Comparison of ENCODE assay signal across 9 cellular contexts in genomic region chr18:78984941-78985784, GRCh38. TPM values are rescaled to one million over a fixed set of nuclear protein-coding genes. Genes with fewer than 3 reads are reported as not detected.
DNase-seq lines count a peak whose midpoint lies in the region; ATAC-seq and TF ChIP-seq lines count a peak whose summit lies in the region.
"Had no signal": no experiment of that assay in that cellular context is flagged by ENCODE, and none has a peak within 500 bp of the region (broad histone marks: within the 10 kb centered on the region; RNA-seq: fewer than 3 reads in every experiment).

No MANE protein-coding gene starts in this region.

- no peak for DNase-seq in GM10266 (ENCODE audit: extremely low spot score)
- no peak for DNase-seq in HCT116 (ENCODE audit: low read depth, low spot score)
- peak; percentile 83 for DNase-seq in NCI-H510A (lab: John Stamatoyannopoulos, UW)
- peak in 2 of 10 donors; percentile 18 to 36 for DNase-seq in dorsolateral prefrontal cortex
- DNase-seq in neuronal stem cell (ENCODE audit: low spot score): no peak
- no peak for DNase-seq in activated naive CD4-positive, alpha-beta T cell (lab: John Stamatoyannopoulos, UW)
- DNase-seq in NCI-H2171 (lab: John Stamatoyannopoulos, UW): no peak

- no peaks in the 10 kb centered on the region for H3K79me2 ChIP-seq in HCT116 (ENCODE audit: insufficient read depth, low read length)

- H2AK5ac ChIP-seq in neuronal stem cell (ENCODE audit: low read depth, low read length): no peak overlapping the region

- H3K36me3 ChIP-seq in HCT116 (ENCODE audit: control insufficient read depth in 1 of 2, insufficient read depth in 2 of 2, low read length in 2 of 2) (no peaks in the 10 kb centered on the region), neuronal stem cell (replicated peaks in 1 of 2; ENCODE audit: control insufficient read depth in 2 of 2, insufficient read depth in 2 of 2, low read length in 2 of 2) (no peaks in the 10 kb centered on the region)
- H3K36me3 ChIP-seq: Peyer's patch had no signal

- H3K18ac ChIP-seq in neuronal stem cell (ENCODE audit: low read length): no peak overlapping the region

- peak; percentile 63 for TF ChIP-seq CTCF in GM10266 (IDR thresholded peaks at IDR 0.05; ENCODE audit: control insufficient read depth, insufficient read depth, low read depth, missing control alignments)
- peak; percentile 12 to 39 (median 32); a peak in 2 of 6 replicates for TF ChIP-seq CTCF in HCT116 (IDR thresholded peaks at IDR 0.05 in 2 of 3, conservative IDR thresholded peaks at IDR 0.05 in 1 of 3; ENCODE audit: borderline replicate concordance in 1 of 3, insufficient read depth in 1 of 3, low read depth in 2 of 3, low read length in 2 of 3)
- peak in 11 of 56 donors; percentile 9 to 19 (median 12) for TF ChIP-seq CTCF in dorsolateral prefrontal cortex (IDR thresholded peaks at IDR 0.05 in 54 of 56, conservative IDR thresholded peaks at IDR 0.05 in 2 of 56; ENCODE audit: low read depth in 1 of 56, partially characterized antibody in 56 of 56)

- CTCF ChIA-PET in HCT116 (lab: Charles Lee): interaction anchor here (1.0 to 1.2 kb wide), 2 partner anchors 14 to 116 kb away, joined by 3 read pairs; no protein-coding TSS in a partner anchor

- TF ChIP-seq POLR2A in HCT116 (IDR thresholded peaks at IDR 0.05; ENCODE audit: borderline replicate concordance, extremely low read depth, insufficient read depth, insufficient read length): no peak

- H3K4me1 ChIP-seq in HCT116 (ENCODE audit: control insufficient read depth in 1 of 2, insufficient read depth in 2 of 2, low read length in 2 of 2): no peaks in the 10 kb centered on the region
- peaks cover 0 to 10% of the 10 kb centered on the region in 2 donors for H3K4me1 ChIP-seq in neuronal stem cell (ENCODE audit: control insufficient read depth in 2 of 2, insufficient read depth in 1 of 2, low read depth in 1 of 2, low read length in 2 of 2)

- H3K9me2 ChIP-seq in HCT116 (ENCODE audit: insufficient read depth): no peaks in the 10 kb centered on the region

- no TSS peak for BruUV-seq in HCT116 (replicated peaks; lab: Mats Ljungman, UMichigan)

- H2BK120ac ChIP-seq in neuronal stem cell (ENCODE audit: low read depth, low read length): no peak overlapping the region

- H3K9me3 ChIP-seq in HCT116 (ENCODE audit: control insufficient read depth in 1 of 2, insufficient read depth in 1 of 2, low read depth in 1 of 2, low read length in 2 of 2) (no peaks in the 10 kb centered on the region), neuronal stem cell (replicated peaks in 1 of 2; ENCODE audit: control insufficient read depth in 2 of 2, insufficient read depth in 1 of 2, low read depth in 1 of 2, low read length in 2 of 2) (no peaks in the 10 kb centered on the region)
- H3K9me3 ChIP-seq: Peyer's patch had no signal

- H2BK12ac ChIP-seq in neuronal stem cell (ENCODE audit: low read length): no peak overlapping the region

- no CpG with 5 or more reads among the region's 30 CpGs for WGBS in neuronal stem cell (ENCODE audit: extremely low coverage in 2 of 2, insufficient read length in 2 of 2, insufficient replicate concordance in 1 of 2), 2 donors

- H4K20me1 ChIP-seq in HCT116 (ENCODE audit: insufficient read depth): no peaks in the 10 kb centered on the region

- no peak overlapping the region for H2BK15ac ChIP-seq in neuronal stem cell (ENCODE audit: low read length)

- H3K27ac ChIP-seq in HCT116 (ENCODE audit: low read depth, low read length) (no peak overlapping the region), dorsolateral prefrontal cortex (peak overlapping the region in 34 of 59 donors; percentile 1 to 70 (median 25)), neuronal stem cell (replicated peaks; ENCODE audit: low read length) (no peak overlapping the region)
- H3K27ac ChIP-seq: Peyer's patch had no signal

- peak; percentile 46 for TF ChIP-seq RAD21 in HCT116 (IDR thresholded peaks at IDR 0.05; ENCODE audit: low read depth)

- ATAC-seq in HCT116 (peak; percentile 44; the same call in 1 of the 2 replicates), GM18858 (IDR thresholded peaks at IDR 0.05; ENCODE audit: unreplicated experiment) (no peak)

- H2AFZ ChIP-seq in HCT116 (ENCODE audit: low read depth, low read length, poor library complexity, severe bottlenecking) (no peak overlapping the region), neuronal stem cell (ENCODE audit: low read length) (no peak overlapping the region)

- H3K27me3 ChIP-seq in HCT116 (ENCODE audit: insufficient read depth, low read length): peaks cover 15% of the 10 kb centered on the region
- peaks cover 8 to 100% (median 82%) of the 10 kb centered on the region in 45 donors for H3K27me3 ChIP-seq in dorsolateral prefrontal cortex
- H3K27me3 ChIP-seq in neuronal stem cell (ENCODE audit: control insufficient read depth in 3 of 3, insufficient read depth in 3 of 3, low read depth in 1 of 3, low read length in 3 of 3): peaks cover 0 to 100% (median 0%) of the 10 kb centered on the region in 3 experiments

- H3K9ac ChIP-seq in HCT116 (ENCODE audit: low read length) (no peak overlapping the region), neuronal stem cell (ENCODE audit: low read depth, low read length, poor library complexity) (no peak overlapping the region)

- no peak overlapping the region for H3K23ac ChIP-seq in neuronal stem cell (ENCODE audit: low read depth, low read length, poor library complexity)

- no peak overlapping the region for H2BK5ac ChIP-seq in neuronal stem cell (ENCODE audit: low read length)

- H3K14ac ChIP-seq in neuronal stem cell (ENCODE audit: low read length): no peak overlapping the region

- POLR2A ChIA-PET in HCT116 (lab: Charles Lee): no interaction called here

- H4K91ac ChIP-seq in neuronal stem cell (ENCODE audit: low read depth, low read length, poor library complexity): no peak overlapping the region

- no peak overlapping the region for H3K4me2 ChIP-seq in HCT116 (ENCODE audit: low read length)
- peak overlapping the region; percentile 51 for H3K4me2 ChIP-seq in neuronal stem cell (ENCODE audit: insufficient read depth, low read length, poor library complexity, severe bottlenecking)

- no peak overlapping the region for H4K8ac ChIP-seq in neuronal stem cell (ENCODE audit: low read depth, low read length)

- H3K79me1 ChIP-seq in neuronal stem cell (ENCODE audit: low read depth, low read length): peaks cover 2% of the 10 kb centered on the region

- H3K4me3 ChIP-seq in HCT116 (replicated peaks in 1 of 2; ENCODE audit: low read depth in 1 of 2, low read length in 2 of 2): no peak overlapping the region
- H3K4me3 ChIP-seq in dorsolateral prefrontal cortex: peak overlapping the region in 46 of 59 donors; percentile 1 to 53 (median 30)
- peak overlapping the region in 1 of 2 donors; percentile 20 for H3K4me3 ChIP-seq in neuronal stem cell (ENCODE audit: low read length in 2 of 2)
- H3K4me3 ChIP-seq: Peyer's patch had no signal

- RAD21 ChIA-PET in HCT116 (lab: Charles Lee; ENCODE audit: low non-redundant PET in 1 of 2, low total read pairs in 2 of 2, uncharacterized antibody in 2 of 2, unreplicated experiment in 2 of 2): no interaction called here

- H3K4ac ChIP-seq in neuronal stem cell (ENCODE audit: low read length): no peak overlapping the region

- intact Hi-C loops in HCT116 (cut with micrococcal nuclease): loop anchor here (10.0 kb wide), 1 partner anchor 1980 kb away; no protein-coding TSS in a partner anchor
- intact Hi-C loops in dorsolateral prefrontal cortex (cut with DNase I): loop anchor here in 1 of 2 donors (5.0 to 10.0 kb wide), 3 partner anchors 260 to 913 kb away; no protein-coding TSS in a partner anchor

TF ChIP-seq in HCT116, 20 proteins besides CTCF, POLR2A, EP300 and RAD21:
- TF ChIP-seq SIN3A (IDR thresholded peaks at IDR 0.05; ENCODE audit: low read depth): no peak
- no peak for TF ChIP-seq ZNF274 (IDR thresholded peaks at IDR 0.05; ENCODE audit: low read depth, low read length)
- TF ChIP-seq MAX (IDR thresholded peaks at IDR 0.05): no peak
- TF ChIP-seq YY1 (IDR thresholded peaks at IDR 0.05; ENCODE audit: extremely low read depth, insufficient replicate concordance, low read depth, low read length): no peak
- TF ChIP-seq ZBTB33 (IDR thresholded peaks at IDR 0.05; ENCODE audit: extremely low read depth, insufficient replicate concordance, low read length): no peak
- TF ChIP-seq ZFX (IDR thresholded peaks at IDR 0.05): no peak
- no peak for TF ChIP-seq POLR2AphosphoS5 (IDR thresholded peaks at IDR 0.05; ENCODE audit: low read depth, low read length)

RNA-seq across cellular contexts. Expression of gene SALL3, which starts 5.5 kb away (rescaled TPM):
- not detected for total RNA-seq in HCT116 (2021; ENCODE audit: unreplicated experiment)
- polyA plus RNA-seq in HCT116 (2012): not detected in 2 replicates
- 10 to 100 TPM in 90 of 120 experiments, 1 to 10 TPM in 30; 3.7 to 51.5 (median 12.2) TPM for total RNA-seq in dorsolateral prefrontal cortex
- 10.3 TPM for polyA plus RNA-seq in neuronal stem cell (2013, experiment 1 of 2)
- polyA plus RNA-seq in neuronal stem cell (2013, experiment 2 of 2): 10.9 TPM
- total RNA-seq: Peyer's patch had no signal

Comparison
In these comparisons a context has a peak if more than half of its experiments do, and no peak if none do; other contexts are left out.
1. H3K27ac ChIP-seq: peak in dorsolateral prefrontal cortex (34 of 59); none in HCT116 (single experiment) and neuronal stem cell (single experiment).
2. H3K4me3 ChIP-seq: peak in dorsolateral prefrontal cortex (46 of 59); none in HCT116 (0 of 2).